26 cellular contexts compared by ENCODE assay signal in the genomic region with DNA sequence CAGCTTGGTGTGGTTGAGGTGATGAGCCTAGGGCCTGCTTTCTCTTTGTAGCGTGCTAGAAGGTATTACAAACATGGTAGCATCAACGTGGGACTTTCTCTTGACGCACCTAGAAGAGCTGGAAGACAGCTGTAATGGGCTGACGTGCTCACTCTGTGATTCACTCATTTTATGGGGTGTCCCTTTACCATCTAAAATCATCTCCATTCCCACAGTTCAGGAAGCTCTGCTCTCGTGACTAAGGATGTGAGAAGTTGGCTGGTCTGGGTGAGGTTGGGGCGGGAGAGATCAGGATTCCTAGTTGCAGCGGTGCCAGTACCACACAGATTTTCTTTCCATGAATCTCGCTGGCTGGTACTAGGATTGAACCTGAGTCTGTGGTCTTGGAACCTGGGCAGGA. TPM values are rescaled to one million over a fixed set of nuclear protein-coding genes. Genes with fewer than 3 reads are reported as not detected.
"Had no signal": no experiment of that assay in that cellular context is flagged by ENCODE, and none has a peak within 500 bp of the region (broad histone marks: within the 10 kb centered on the region; RNA-seq: fewer than 3 reads in every experiment).

No MANE protein-coding gene starts in this region.

- H3K4me3 ChIP-seq: coronary artery, hepatocyte, skin epidermis, suprapubic skin, thyroid gland, upper lobe of left lung, uterus had no signal

- H3K9me3 ChIP-seq: suprapubic skin, thyroid gland, upper lobe of left lung, uterus had no signal

- DNase-seq: effector CD4-positive, alpha-beta T cell; endodermal cell; foreskin melanocyte; kidney; left colon; left ventricle myocardium superior; mesendoderm; naive thymus-derived CD4-positive, alpha-beta T cell; nephron progenitor cell; posterior cingulate gyrus; stimulated activated CD4-positive, alpha-beta T cell treated with anti-CD3 and anti-CD28 coated beads, Interleukin-12 subunit alpha, Interleukin-12 subunit beta, amount 100 ng/mL, for 4 hours; stimulated activated CD4-positive, alpha-beta T cell treated with anti-CD3 and anti-CD28 coated beads, Interleukin-4, amount 100 ng/mL, for 1 hour; stimulated activated CD8-positive, alpha-beta memory T cell treated with anti-CD3 and anti-CD28 coated beads, Interleukin-4, amount 100 ng/mL, for 48 hours; stimulated activated naive CD8-positive, alpha-beta T cell treated with anti-CD3 and anti-CD28 coated beads, Interleukin-15, Interleukin-2, amounts not matched to agents 100 U/mL and 50 U/mL, for 24 hours; thyroid gland; upper lobe of left lung; uterus had no signal

- ATAC-seq: left colon; left ventricle myocardium superior; naive thymus-derived CD4-positive, alpha-beta T cell; sciatic nerve; stimulated activated effector memory CD8-positive, alpha-beta T cell treated with anti-CD3 and anti-CD28 coated beads, Interleukin-12 subunit alpha, Interleukin-12 subunit beta, amount 100 ng/mL, for 72 hours; stimulated activated naive CD8-positive, alpha-beta T cell treated with anti-CD3 and anti-CD28 coated beads, Interleukin-15, Interleukin-2, amounts not matched to agents 100 U/mL and 50 U/mL, for 24 hours had no signal

- H3K4me2 ChIP-seq: hepatocyte had no signal

- H3K36me3 ChIP-seq: suprapubic skin, thyroid gland, upper lobe of left lung, uterus had no signal

- H3K79me2 ChIP-seq: hepatocyte had no signal

- H3K27ac ChIP-seq: coronary artery, hepatocyte, skin epidermis, suprapubic skin, thyroid gland, upper lobe of left lung, uterus had no signal

- H2AFZ ChIP-seq: hepatocyte had no signal

RNA-seq across cellular contexts. Expression of a gene that starts 4.2 kb away (rescaled TPM):
- total RNA-seq: hepatocyte, kidney, left colon, left ventricle myocardium superior, lung microvascular endothelial cell, omental fat pad, pulmonary artery endothelial cell, sciatic nerve, thyroid gland, upper lobe of left lung, uterus had no signal
- polyA plus RNA-seq: hepatocyte had no signal
